In the genomic region with DNA sequence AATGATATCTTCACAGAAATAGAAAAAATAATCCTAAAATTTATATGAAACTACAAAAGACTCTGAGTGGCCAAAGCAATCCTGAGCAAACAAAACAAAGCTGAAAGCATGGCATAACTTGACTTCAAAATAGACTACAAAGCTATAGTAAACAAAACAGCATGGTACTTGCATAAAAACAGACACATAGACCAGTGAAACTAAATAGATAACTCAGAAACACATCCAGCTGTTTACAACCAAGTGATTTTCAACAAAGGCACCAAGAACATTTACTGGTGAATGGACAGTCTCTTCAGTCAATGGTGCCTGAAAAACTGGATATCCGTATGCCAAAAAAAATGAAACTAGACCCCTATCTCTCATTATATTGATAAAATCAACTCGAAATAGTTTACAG, we compare ENCODE assay signal across 9 cellular contexts. TPM values are rescaled to one million over a fixed set of nuclear protein-coding genes. Genes with fewer than 3 reads are reported as not detected.
"Had no signal": no experiment of that assay in that cellular context is flagged by ENCODE, and none has a peak within 500 bp of the region (broad histone marks: within the 10 kb centered on the region; RNA-seq: fewer than 3 reads in every experiment).

No MANE protein-coding gene starts in this region.

- DNase-seq: GDM1, GF-D8 had no signal

- H3K4me3 ChIP-seq: GM12878 had no signal

- ATAC-seq: GM12878 had no signal

- FAIRE-seq: G401.6, GM12878, GM12891, GM12892, GM18507, GM19239 had no signal

RNA-seq across cellular contexts. Expression of a gene that starts 25.2 kb away (rescaled TPM):
- total RNA-seq: G401 had no signal
